ENCODE assay signal across 26 cellular contexts in genomic region chr4:41158274-41158673, GRCh38.
"Had no signal": no experiment of that assay in that cellular context is flagged by ENCODE, and none has a peak within 500 bp of the region (broad histone marks: within the 10 kb centered on the region; RNA-seq: fewer than 3 reads in every experiment).

No MANE protein-coding gene starts in this region.

- H3K27me3 Mint-ChIP-seq: brain; effector memory CD8-positive, alpha-beta T cell; stimulated activated naive CD8-positive, alpha-beta T cell treated with anti-CD3 and anti-CD28 coated beads, Interleukin-15, amount 100 ng/mL, for 72 hours had no signal

- DNase-seq: activated CD4-positive, alpha-beta T cell treated with anti-CD3 and anti-CD28 coated beads, Interleukin-2, amount 10 ng/mL, durations not matched to agents 7 days and 5 days; activated CD8-positive, alpha-beta T cell treated with anti-CD3 and anti-CD28 coated beads, Interleukin-2, amount 10 ng/mL, durations not matched to agents 7 days and 5 days; activated gamma-delta T cell; anterior cingulate cortex; central memory CD4-positive, alpha-beta T cell; dorsolateral prefrontal cortex; effector memory CD8-positive, alpha-beta T cell; kidney; right cardiac atrium; stimulated activated CD4-positive, alpha-beta T cell treated with anti-CD3 and anti-CD28 coated beads, Interleukin-2, amount 100 ng/mL, for 24 hours; stimulated activated naive CD8-positive, alpha-beta T cell treated with anti-CD3 and anti-CD28 coated beads, Interleukin-15, amount 100 ng/mL, for 72 hours; T-cell had no signal

- H3K4me1 Mint-ChIP-seq: activated CD4-positive, alpha-beta T cell treated with anti-CD3 and anti-CD28 coated beads, Interleukin-2, amount 10 ng/mL, durations not matched to agents 7 days and 5 days; activated naive CD4-positive, alpha-beta T cell treated with anti-CD3 and anti-CD28 coated beads, Interleukin-2, amount 50 U/mL, for 24 hours; stimulated activated effector memory CD8-positive, alpha-beta T cell treated with anti-CD3 and anti-CD28 coated beads, Interleukin-12 subunit alpha, Interleukin-12 subunit beta, amount 100 ng/mL, for 72 hours; stimulated activated naive CD8-positive, alpha-beta T cell treated with anti-CD3 and anti-CD28 coated beads, Interleukin-15, amount 100 ng/mL, for 72 hours; T-cell had no signal

- H3K79me2 ChIP-seq: parathyroid adenoma had no signal

- H3K9me3 ChIP-seq: neutrophil, tibial nerve had no signal

- ATAC-seq: activated CD4-positive, CD25-positive, alpha-beta regulatory T cell treated with anti-CD3 and anti-CD28 coated beads, Interleukin-2, amount 50 U/mL, for 24 hours; activated CD8-positive, alpha-beta T cell treated with anti-CD3 and anti-CD28 coated beads, Interleukin-2, amount 10 ng/mL, durations not matched to agents 7 days and 5 days; effector memory CD8-positive, alpha-beta T cell; natural killer cell treated with Interleukin-12 subunit alpha and Interleukin-12 subunit beta and Interleukin-15 and Interleukin-18, amount 100 ng/mL, for 72 hours; right cardiac atrium; stimulated activated naive CD8-positive, alpha-beta T cell treated with anti-CD3 and anti-CD28 coated beads, Interleukin-15, amount 100 ng/mL, for 72 hours; T-cell had no signal

- H3K27ac Mint-ChIP-seq: activated CD4-positive, alpha-beta T cell treated with anti-CD3 and anti-CD28 coated beads, Interleukin-2, amount 10 ng/mL, durations not matched to agents 7 days and 5 days; activated CD8-positive, alpha-beta T cell treated with anti-CD3 and anti-CD28 coated beads, Interleukin-2, amount 10 ng/mL, durations not matched to agents 7 days and 5 days; activated naive CD4-positive, alpha-beta T cell treated with anti-CD3 and anti-CD28 coated beads, Interleukin-2, amount 50 U/mL, for 24 hours; activated T-helper 1 cell treated with anti-CD3 and anti-CD28 coated beads, Interleukin-12 subunit alpha, Interleukin-12 subunit beta, Interleukin-2, Interleukin-4 antibody, amounts not matched to agents 30 ng/mL and 10 ng/mL and 1 ng/mL, durations not matched to agents 14 hours and 24 hours and 36 hours; brain; effector memory CD8-positive, alpha-beta T cell; mesothelial cell of epicardium; natural killer cell treated with Interleukin-12 subunit alpha and Interleukin-12 subunit beta and Interleukin-15 and Interleukin-18, amount 100 ng/mL, for 72 hours; stimulated activated effector memory CD8-positive, alpha-beta T cell treated with anti-CD3 and anti-CD28 coated beads, Interleukin-12 subunit alpha, Interleukin-12 subunit beta, amount 100 ng/mL, for 72 hours; stimulated activated naive CD8-positive, alpha-beta T cell treated with anti-CD3 and anti-CD28 coated beads, Interleukin-15, amount 100 ng/mL, for 72 hours; T-cell; T-helper 2 cell treated with Interferon-gamma antibody and Interleukin-4, amounts not matched to agents 5 μg/mL and 100 μg/mL, for 36 hours had no signal

- H3K4me1 ChIP-seq: parathyroid adenoma had no signal

- H3K27me3 ChIP-seq: dorsolateral prefrontal cortex, neutrophil, tibial nerve had no signal

- H3K27ac ChIP-seq: neutrophil, parathyroid adenoma, tibial nerve, VCaP had no signal

- H3K36me3 Mint-ChIP-seq: activated naive CD4-positive, alpha-beta T cell treated with anti-CD3 and anti-CD28 coated beads, Interleukin-2, amount 50 U/mL, for 24 hours; brain; natural killer cell treated with Interleukin-12 subunit alpha and Interleukin-12 subunit beta and Interleukin-15 and Interleukin-18, amount 100 ng/mL, for 72 hours; stimulated activated effector memory CD8-positive, alpha-beta T cell treated with anti-CD3 and anti-CD28 coated beads, Interleukin-12 subunit alpha, Interleukin-12 subunit beta, amount 100 ng/mL, for 72 hours; T-cell had no signal

- H3K9me3 Mint-ChIP-seq: activated CD4-positive, alpha-beta T cell treated with anti-CD3 and anti-CD28 coated beads, Interleukin-2, amount 10 ng/mL, durations not matched to agents 7 days and 5 days; activated naive CD4-positive, alpha-beta T cell treated with anti-CD3 and anti-CD28 coated beads, Interleukin-2, amount 50 U/mL, for 24 hours; activated T-helper 1 cell treated with anti-CD3 and anti-CD28 coated beads, Interleukin-12 subunit alpha, Interleukin-12 subunit beta, Interleukin-2, Interleukin-4 antibody, amounts not matched to agents 30 ng/mL and 10 ng/mL and 1 ng/mL, durations not matched to agents 14 hours and 24 hours and 36 hours; brain; effector memory CD8-positive, alpha-beta T cell; stimulated activated naive CD8-positive, alpha-beta T cell treated with anti-CD3 and anti-CD28 coated beads, Interleukin-15, amount 100 ng/mL, for 72 hours; T-cell; T-helper 2 cell treated with Interferon-gamma antibody and Interleukin-4, amounts not matched to agents 5 μg/mL and 100 μg/mL, for 36 hours had no signal

- H3K4me3 ChIP-seq: dorsolateral prefrontal cortex, lung, skin epidermis, tibial nerve had no signal

- H2AFZ ChIP-seq: parathyroid adenoma had no signal

- H3K9ac ChIP-seq: parathyroid adenoma had no signal

- H3K4me3 Mint-ChIP-seq: activated CD4-positive, alpha-beta T cell treated with anti-CD3 and anti-CD28 coated beads, Interleukin-2, amount 10 ng/mL, durations not matched to agents 7 days and 5 days; activated CD8-positive, alpha-beta T cell treated with anti-CD3 and anti-CD28 coated beads, Interleukin-2, amount 10 ng/mL, durations not matched to agents 7 days and 5 days; activated naive CD4-positive, alpha-beta T cell treated with anti-CD3 and anti-CD28 coated beads, Interleukin-2, amount 50 U/mL, for 24 hours; activated T-helper 1 cell treated with anti-CD3 and anti-CD28 coated beads, Interleukin-12 subunit alpha, Interleukin-12 subunit beta, Interleukin-2, Interleukin-4 antibody, amounts not matched to agents 30 ng/mL and 10 ng/mL and 1 ng/mL, durations not matched to agents 14 hours and 24 hours and 36 hours; brain; effector memory CD8-positive, alpha-beta T cell; mesothelial cell of epicardium; natural killer cell treated with Interleukin-12 subunit alpha and Interleukin-12 subunit beta and Interleukin-15 and Interleukin-18, amount 100 ng/mL, for 72 hours; stimulated activated effector memory CD8-positive, alpha-beta T cell treated with anti-CD3 and anti-CD28 coated beads, Interleukin-12 subunit alpha, Interleukin-12 subunit beta, amount 100 ng/mL, for 72 hours; stimulated activated naive CD8-positive, alpha-beta T cell treated with anti-CD3 and anti-CD28 coated beads, Interleukin-15, amount 100 ng/mL, for 72 hours; T-cell; T-helper 2 cell treated with Interferon-gamma antibody and Interleukin-4, amounts not matched to agents 5 μg/mL and 100 μg/mL, for 36 hours had no signal

- H3K36me3 ChIP-seq: neutrophil, tibial nerve had no signal
